17 cellular contexts compared by ENCODE assay signal in genomic region chr2:42207826-42208225, GRCh38. TPM values are rescaled to one million over a fixed set of nuclear protein-coding genes. Genes with fewer than 3 reads are reported as not detected.
DNase-seq lines count a peak whose midpoint lies in the region; ATAC-seq and TF ChIP-seq lines count a peak whose summit lies in the region.
"Had no signal": no experiment of that assay in that cellular context is flagged by ENCODE, and none has a peak within 500 bp of the region (broad histone marks: within the 10 kb centered on the region; RNA-seq: fewer than 3 reads in every experiment).

No MANE protein-coding gene starts in this region.

- H3K4me3 ChIP-seq in Peyer's patch = no peak overlapping the region

- POLR2A ChIA-PET in activated CD4-positive, alpha-beta T cell treated with anti-CD3 and anti-CD28 coated beads, Interleukin-2, amount 10 ng/mL, durations not matched to agents 7 days and 5 days (lab: Charles Lee) = no interaction called here

- peak overlapping the region; percentile 14 for H3K27ac Mint-ChIP-seq in activated naive CD4-positive, alpha-beta T cell treated with anti-CD3 and anti-CD28 coated beads, Interleukin-2, amount 50 U/mL, for 24 hours
- H3K27ac Mint-ChIP-seq in memory B cell = peak overlapping the region; percentile 47
- no peak overlapping the region for H3K27ac Mint-ChIP-seq in activated CD4-positive, alpha-beta T cell treated with anti-CD3 and anti-CD28 coated beads, Interleukin-2, amount 10 ng/mL, durations not matched to agents 7 days and 5 days
- H3K27ac Mint-ChIP-seq: H9 had no signal

- peak; percentile 80 for ATAC-seq in HG03442 (IDR thresholded peaks at IDR 0.05; ENCODE audit: unreplicated experiment)
- ATAC-seq in memory B cell (ENCODE audit: low read depth) = no peak

- no peak overlapping the region for H3K4me3 Mint-ChIP-seq in activated naive CD4-positive, alpha-beta T cell treated with anti-CD3 and anti-CD28 coated beads, Interleukin-2, amount 50 U/mL, for 24 hours
- H3K4me3 Mint-ChIP-seq in memory B cell = no peak overlapping the region
- H3K4me3 Mint-ChIP-seq in activated CD4-positive, alpha-beta T cell treated with anti-CD3 and anti-CD28 coated beads, Interleukin-2, amount 10 ng/mL, durations not matched to agents 7 days and 5 days = no peak overlapping the region
- H3K4me3 Mint-ChIP-seq: CD14-positive monocyte, H9 had no signal

- H3K27ac ChIP-seq in Peyer's patch = no peak overlapping the region
- H3K27ac ChIP-seq: 22Rv1 had no signal

- peaks cover 7% of the 10 kb centered on the region for H3K36me3 Mint-ChIP-seq in activated naive CD4-positive, alpha-beta T cell treated with anti-CD3 and anti-CD28 coated beads, Interleukin-2, amount 50 U/mL, for 24 hours
- peaks cover 13% of the 10 kb centered on the region for H3K36me3 Mint-ChIP-seq in memory B cell
- H3K36me3 Mint-ChIP-seq in activated CD4-positive, alpha-beta T cell treated with anti-CD3 and anti-CD28 coated beads, Interleukin-2, amount 10 ng/mL, durations not matched to agents 7 days and 5 days (ENCODE audit: low read depth) = peaks cover 15% of the 10 kb centered on the region

- H3K36me3 ChIP-seq in Peyer's patch = no peaks in the 10 kb centered on the region

- H3K27me3 Mint-ChIP-seq in activated naive CD4-positive, alpha-beta T cell treated with anti-CD3 and anti-CD28 coated beads, Interleukin-2, amount 50 U/mL, for 24 hours = no peaks in the 10 kb centered on the region
- no peaks in the 10 kb centered on the region for H3K27me3 Mint-ChIP-seq in memory B cell
- no peaks in the 10 kb centered on the region for H3K27me3 Mint-ChIP-seq in activated CD4-positive, alpha-beta T cell treated with anti-CD3 and anti-CD28 coated beads, Interleukin-2, amount 10 ng/mL, durations not matched to agents 7 days and 5 days

- H3K4me1 ChIP-seq in Peyer's patch = peaks cover 0 to 5% (median 0%) of the 10 kb centered on the region in 4 donors

- H3K9me3 ChIP-seq in Peyer's patch = no peaks in the 10 kb centered on the region

- no peak for TF ChIP-seq CTCF in Peyer's patch (IDR thresholded peaks at IDR 0.05)

- peaks cover 84% of the 10 kb centered on the region for H3K4me1 Mint-ChIP-seq in activated naive CD4-positive, alpha-beta T cell treated with anti-CD3 and anti-CD28 coated beads, Interleukin-2, amount 50 U/mL, for 24 hours
- H3K4me1 Mint-ChIP-seq in memory B cell = peaks cover 30% of the 10 kb centered on the region
- H3K4me1 Mint-ChIP-seq in activated CD4-positive, alpha-beta T cell treated with anti-CD3 and anti-CD28 coated beads, Interleukin-2, amount 10 ng/mL, durations not matched to agents 7 days and 5 days = peaks cover 21% of the 10 kb centered on the region

- no peak for DNase-seq in activated naive CD4-positive, alpha-beta T cell (lab: John Stamatoyannopoulos, UW)
- no peak for DNase-seq in memory B cell (ENCODE audit: low spot score in 2 of 2)
- no peak for DNase-seq in activated CD4-positive, alpha-beta T cell treated with anti-CD3 and anti-CD28 coated beads, Interleukin-2, amount 10 ng/mL, durations not matched to agents 7 days and 5 days
- no peak for DNase-seq in DMS 273 treated with DMSO at 0.1 percent for 48 hours (lab: John Stamatoyannopoulos, UW)
- DNase-seq in Peyer's patch = no peak
- DNase-seq: Calu3, DND-41, GDM1, GOT3, H9, IMR-90, Kasumi-1, KBM-7 had no signal

- TF ChIP-seq POLR2A in Peyer's patch (IDR thresholded peaks at IDR 0.05) = no peak

- CTCF ChIA-PET in activated CD4-positive, alpha-beta T cell treated with anti-CD3 and anti-CD28 coated beads, Interleukin-2, amount 10 ng/mL, durations not matched to agents 7 days and 5 days (lab: Charles Lee) = interaction anchor here (0.6 kb wide), 1 partner anchor 332 kb away, joined by 3 read pairs; no protein-coding TSS in a partner anchor

- H3K9me3 Mint-ChIP-seq in activated naive CD4-positive, alpha-beta T cell treated with anti-CD3 and anti-CD28 coated beads, Interleukin-2, amount 50 U/mL, for 24 hours = no peaks in the 10 kb centered on the region
- H3K9me3 Mint-ChIP-seq in memory B cell = no peaks in the 10 kb centered on the region
- H3K9me3 Mint-ChIP-seq in activated CD4-positive, alpha-beta T cell treated with anti-CD3 and anti-CD28 coated beads, Interleukin-2, amount 10 ng/mL, durations not matched to agents 7 days and 5 days = no peaks in the 10 kb centered on the region
- H3K9me3 Mint-ChIP-seq: CD14-positive monocyte, H9 had no signal

- no peaks in the 10 kb centered on the region for H3K27me3 ChIP-seq in Peyer's patch

RNA-seq across cellular contexts. Expression of gene EML4, which starts 38.7 kb away (rescaled TPM):
- total RNA-seq in activated CD4-positive, alpha-beta T cell treated with anti-CD3 and anti-CD28 coated beads, Interleukin-2, amount 10 ng/mL, durations not matched to agents 7 days and 5 days = 10 to 100 TPM; 93.8 to 99.6 TPM
- 100 to 1,000 TPM in 1 of 4 donors, 10 to 100 TPM in 3; 73.7 to 115 (median 84.4) TPM for total RNA-seq in Peyer's patch
